Comparison of ENCODE assay signal across 10 cellular contexts in the genomic region with DNA sequence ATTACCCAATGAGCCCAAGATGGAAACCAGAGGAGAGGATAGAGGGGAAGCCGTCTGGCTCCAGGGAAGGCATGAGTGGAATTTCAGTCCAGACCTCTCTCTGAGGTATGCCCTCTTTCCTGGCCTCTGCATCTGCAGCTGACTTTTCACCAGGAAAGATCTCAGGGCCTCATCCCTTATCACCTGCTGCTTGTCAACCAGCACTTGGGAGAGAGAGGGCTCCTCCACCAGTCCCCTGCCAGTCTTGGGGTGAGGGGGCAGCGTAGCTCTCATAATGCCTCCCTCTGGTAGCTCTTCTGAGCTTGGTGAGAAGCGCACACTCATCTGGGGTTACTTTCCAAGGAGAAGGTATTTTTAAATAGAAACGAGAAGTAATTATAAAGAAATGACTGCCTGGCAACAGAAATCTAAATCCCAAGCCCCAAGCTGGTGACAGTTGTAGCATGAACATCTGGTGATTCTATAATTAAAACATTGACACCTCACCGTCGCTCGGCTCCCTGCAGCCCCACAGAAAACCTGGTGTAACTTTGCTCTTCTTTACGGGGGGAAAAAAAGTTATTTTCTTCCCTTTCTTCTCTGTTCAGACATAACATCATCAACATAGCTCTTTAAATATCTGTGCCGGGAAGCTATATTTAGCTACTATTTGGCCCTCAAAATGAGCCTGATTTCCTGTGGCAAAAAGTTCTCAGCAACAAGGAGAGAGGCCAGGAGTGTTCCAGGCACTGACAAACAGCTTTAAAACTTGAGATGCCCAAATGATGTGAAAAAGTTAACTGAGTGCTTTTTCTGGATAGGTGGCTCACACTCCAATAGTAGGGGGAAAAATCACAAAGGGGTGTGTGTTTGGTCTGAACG. TPM values are rescaled to one million over a fixed set of nuclear protein-coding genes. Genes with fewer than 3 reads are reported as not detected.
A peak's percentile ranks its signal among the peaks of the same experiment; 100 is the strongest.
DNase-seq lines count a peak whose midpoint lies in the region; ATAC-seq and TF ChIP-seq lines count a peak whose summit lies in the region.
"Had no signal": no experiment of that assay in that cellular context is flagged by ENCODE, and none has a peak within 500 bp of the region (broad histone marks: within the 10 kb centered on the region; RNA-seq: fewer than 3 reads in every experiment).

No MANE protein-coding gene starts in this region.

- ATAC-seq in HG03571 (IDR thresholded peaks at IDR 0.05; ENCODE audit: unreplicated experiment): no peak
- ATAC-seq in activated T-cell treated with anti-CD3 and anti-CD28 coated beads, Interleukin-2, amount 50 U/mL, for 72 hours (replicated peaks in 1 of 2): no peak

- intact Hi-C loops in sigmoid colon (cut with DNase I): no loop called here

- TF ChIP-seq POLR2A in sigmoid colon (IDR thresholded peaks at IDR 0.05): no peak

- H3K27ac Mint-ChIP-seq in activated T-cell treated with anti-CD3 and anti-CD28 coated beads, Interleukin-2, amount 50 U/mL, for 72 hours: no peak overlapping the region
- H3K27ac Mint-ChIP-seq: activated naive CD4-positive, alpha-beta T cell treated with anti-CD3 and anti-CD28 coated beads, Interleukin-2, amount 50 U/mL, for 72 hours had no signal

- TF ChIP-seq CTCF in sigmoid colon (IDR thresholded peaks at IDR 0.05): no peak

- no peaks in the 10 kb centered on the region; the same call in 1 of the 2 replicates for H3K36me3 ChIP-seq in SJCRH30
- H3K36me3 ChIP-seq in sigmoid colon: no peaks in the 10 kb centered on the region

- H3K4me1 ChIP-seq in SJCRH30: peaks cover 26% of the 10 kb centered on the region
- peaks cover 0 to 27% (median 18%) of the 10 kb centered on the region in 4 donors for H3K4me1 ChIP-seq in sigmoid colon

- H3K4me3 ChIP-seq in SJCRH30 (no peak overlapping the region), sigmoid colon (no peak overlapping the region)

- H3K27ac ChIP-seq in SJCRH30: peak overlapping the region; percentile 41
- peak overlapping the region; percentile 17 to 72 (median 66) for H3K27ac ChIP-seq in sigmoid colon

- H3K27me3 Mint-ChIP-seq in activated T-cell treated with anti-CD3 and anti-CD28 coated beads, Interleukin-2, amount 50 U/mL, for 72 hours (ENCODE audit: low read depth): peaks cover 8% of the 10 kb centered on the region

- H3K9me3 ChIP-seq in SJCRH30 (replicated peaks) (peaks cover 14% of the 10 kb centered on the region), sigmoid colon (no peaks in the 10 kb centered on the region)

- TF ChIP-seq EP300 in sigmoid colon (IDR thresholded peaks at IDR 0.05): no peak

- H3K4me1 Mint-ChIP-seq in activated T-cell treated with anti-CD3 and anti-CD28 coated beads, Interleukin-2, amount 50 U/mL, for 72 hours (ENCODE audit: low read depth): peaks cover 6% of the 10 kb centered on the region

- no peak overlapping the region for H3K4me3 Mint-ChIP-seq in activated T-cell treated with anti-CD3 and anti-CD28 coated beads, Interleukin-2, amount 50 U/mL, for 72 hours

- DNase-seq in GM03348 (ENCODE audit: low spot score) (peak; percentile 71), SJCRH30 (peak; percentile 74 to 80), germinal center (ENCODE audit: low spot score) (peak; percentile 30), sigmoid colon (no peak), NK-92 (lab: John Stamatoyannopoulos, UW; ENCODE audit: unreplicated experiment) (no peak), RKO (ENCODE audit: low spot score) (no peak)
- no peak for DNase-seq in activated T-cell treated with anti-CD3 and anti-CD28 coated beads, Interleukin-2, amount 50 U/mL, for 72 hours
- DNase-seq: NCI-H1048 had no signal

- peaks cover 5 to 11% of the 10 kb centered on the region in 2 donors for H3K9me3 Mint-ChIP-seq in activated T-cell treated with anti-CD3 and anti-CD28 coated beads, Interleukin-2, amount 50 U/mL, for 72 hours

- 42 to 72% methylated on average over 10 of the region's 10 CpGs for WGBS in sigmoid colon, 2 donors

- peaks cover 11 to 15% of the 10 kb centered on the region in 2 donors for H3K36me3 Mint-ChIP-seq in activated T-cell treated with anti-CD3 and anti-CD28 coated beads, Interleukin-2, amount 50 U/mL, for 72 hours (ENCODE audit: insufficient read depth in 2 of 2)

- no peaks in the 10 kb centered on the region for H3K27me3 ChIP-seq in SJCRH30
- H3K27me3 ChIP-seq in sigmoid colon: no peaks in the 10 kb centered on the region

RNA-seq across cellular contexts. Expression of a gene that starts 26.9 kb away (rescaled TPM):
- 48.6 and 49.6 TPM in 2 replicates for total RNA-seq in SJCRH30 (2014; rRNA removed; shearing (Covaris generic))
- 10 to 100 TPM in 1 of 4 donors, 1 to 10 TPM in 3; 7.2 to 11.9 (median 8.6) TPM for total RNA-seq in sigmoid colon
- 1 to 10 TPM; 1.2 to 4.6 (median 1.4) TPM for polyA plus RNA-seq in sigmoid colon
- total RNA-seq in activated T-cell treated with anti-CD3 and anti-CD28 coated beads, Interleukin-2, amount 50 U/mL, for 72 hours: 10 to 100 TPM; 10.9 to 11.4 TPM

Comparison
In these comparisons a context has a peak if more than half of its experiments do, and no peak if none do; other contexts are left out.
1. DNase-seq: peak in GM03348 (single experiment), SJCRH30 (2 of 2) and germinal center (single experiment); none in sigmoid colon (single experiment), NK-92 (single experiment), activated T-cell treated with anti-CD3 and anti-CD28 coated beads, Interleukin-2, amount 50 U/mL, for 72 hours (0 of 2) and RKO (single experiment).